ENCODE assay signal across 2 cellular contexts in the genomic region with DNA sequence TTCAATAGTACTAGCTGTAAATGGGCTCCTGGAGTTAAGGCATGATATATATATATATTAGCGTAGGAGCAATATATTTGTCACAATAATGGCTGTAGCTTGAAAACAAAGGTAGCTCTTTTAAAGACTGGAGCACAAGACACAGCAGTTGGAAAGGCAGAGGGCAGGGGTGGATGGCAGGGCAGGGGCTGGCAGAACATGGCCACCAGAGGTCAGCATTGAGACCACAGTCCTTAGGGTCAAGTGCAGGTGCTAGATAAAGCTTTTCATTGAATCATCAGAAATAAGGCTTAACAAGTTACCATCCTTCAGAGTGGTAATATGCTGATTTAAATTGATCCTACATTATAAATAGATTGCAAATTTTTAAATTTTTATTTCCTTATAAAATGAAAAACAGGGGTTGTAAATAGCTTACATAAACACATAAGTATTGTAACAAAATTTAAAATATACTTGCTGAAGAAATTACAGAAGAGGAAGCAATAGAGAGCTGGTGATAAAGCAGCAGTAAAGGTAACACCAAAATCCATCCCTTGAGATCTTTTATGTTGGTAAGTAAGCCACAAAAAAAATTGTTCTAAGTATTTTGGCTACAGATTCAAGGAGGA.
TF ChIP-seq lines count a peak whose summit lies in the region.

No MANE protein-coding gene starts in this region.

TF ChIP-seq in HCT116, 20 proteins besides CTCF, POLR2A, EP300 and RAD21 (continued from another document):
- no peak for TF ChIP-seq JUND (IDR thresholded peaks at IDR 0.05)
- TF ChIP-seq, protein P1, sequence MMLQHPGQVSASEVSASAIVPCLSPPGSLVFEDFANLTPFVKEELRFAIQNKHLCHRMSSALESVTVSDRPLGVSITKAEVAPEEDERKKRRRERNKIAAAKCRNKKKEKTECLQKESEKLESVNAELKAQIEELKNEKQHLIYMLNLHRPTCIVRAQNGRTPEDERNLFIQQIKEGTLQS (IDR thresholded peaks at IDR 0.05), result no peak
- TF ChIP-seq SIN3A (IDR thresholded peaks at IDR 0.05; ENCODE audit: low read depth), result no peak
- TF ChIP-seq FOSL1 (IDR thresholded peaks at IDR 0.05; ENCODE audit: low read depth), result no peak
- TF ChIP-seq EGR1 (IDR thresholded peaks at IDR 0.05; ENCODE audit: low read depth), result no peak
- no peak for TF ChIP-seq EZH2phosphoT487 (IDR thresholded peaks at IDR 0.05; ENCODE audit: borderline replicate concordance)
- TF ChIP-seq, protein P2, sequence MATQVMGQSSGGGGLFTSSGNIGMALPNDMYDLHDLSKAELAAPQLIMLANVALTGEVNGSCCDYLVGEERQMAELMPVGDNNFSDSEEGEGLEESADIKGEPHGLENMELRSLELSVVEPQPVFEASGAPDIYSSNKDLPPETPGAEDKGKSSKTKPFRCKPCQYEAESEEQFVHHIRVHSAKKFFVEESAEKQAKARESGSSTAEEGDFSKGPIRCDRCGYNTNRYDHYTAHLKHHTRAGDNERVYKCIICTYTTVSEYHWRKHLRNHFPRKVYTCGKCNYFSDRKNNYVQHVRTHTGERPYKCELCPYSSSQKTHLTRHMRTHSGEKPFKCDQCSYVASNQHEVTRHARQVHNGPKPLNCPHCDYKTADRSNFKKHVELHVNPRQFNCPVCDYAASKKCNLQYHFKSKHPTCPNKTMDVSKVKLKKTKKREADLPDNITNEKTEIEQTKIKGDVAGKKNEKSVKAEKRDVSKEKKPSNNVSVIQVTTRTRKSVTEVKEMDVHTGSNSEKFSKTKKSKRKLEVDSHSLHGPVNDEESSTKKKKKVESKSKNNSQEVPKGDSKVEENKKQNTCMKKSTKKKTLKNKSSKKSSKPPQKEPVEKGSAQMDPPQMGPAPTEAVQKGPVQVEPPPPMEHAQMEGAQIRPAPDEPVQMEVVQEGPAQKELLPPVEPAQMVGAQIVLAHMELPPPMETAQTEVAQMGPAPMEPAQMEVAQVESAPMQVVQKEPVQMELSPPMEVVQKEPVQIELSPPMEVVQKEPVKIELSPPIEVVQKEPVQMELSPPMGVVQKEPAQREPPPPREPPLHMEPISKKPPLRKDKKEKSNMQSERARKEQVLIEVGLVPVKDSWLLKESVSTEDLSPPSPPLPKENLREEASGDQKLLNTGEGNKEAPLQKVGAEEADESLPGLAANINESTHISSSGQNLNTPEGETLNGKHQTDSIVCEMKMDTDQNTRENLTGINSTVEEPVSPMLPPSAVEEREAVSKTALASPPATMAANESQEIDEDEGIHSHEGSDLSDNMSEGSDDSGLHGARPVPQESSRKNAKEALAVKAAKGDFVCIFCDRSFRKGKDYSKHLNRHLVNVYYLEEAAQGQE (IDR thresholded peaks at IDR 0.05; ENCODE audit: low read depth), result no peak
- TF ChIP-seq, protein P3, sequence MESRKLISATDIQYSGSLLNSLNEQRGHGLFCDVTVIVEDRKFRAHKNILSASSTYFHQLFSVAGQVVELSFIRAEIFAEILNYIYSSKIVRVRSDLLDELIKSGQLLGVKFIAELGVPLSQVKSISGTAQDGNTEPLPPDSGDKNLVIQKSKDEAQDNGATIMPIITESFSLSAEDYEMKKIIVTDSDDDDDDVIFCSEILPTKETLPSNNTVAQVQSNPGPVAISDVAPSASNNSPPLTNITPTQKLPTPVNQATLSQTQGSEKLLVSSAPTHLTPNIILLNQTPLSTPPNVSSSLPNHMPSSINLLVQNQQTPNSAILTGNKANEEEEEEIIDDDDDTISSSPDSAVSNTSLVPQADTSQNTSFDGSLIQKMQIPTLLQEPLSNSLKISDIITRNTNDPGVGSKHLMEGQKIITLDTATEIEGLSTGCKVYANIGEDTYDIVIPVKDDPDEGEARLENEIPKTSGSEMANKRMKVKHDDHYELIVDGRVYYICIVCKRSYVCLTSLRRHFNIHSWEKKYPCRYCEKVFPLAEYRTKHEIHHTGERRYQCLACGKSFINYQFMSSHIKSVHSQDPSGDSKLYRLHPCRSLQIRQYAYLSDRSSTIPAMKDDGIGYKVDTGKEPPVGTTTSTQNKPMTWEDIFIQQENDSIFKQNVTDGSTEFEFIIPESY (IDR thresholded peaks at IDR 0.05; ENCODE audit: extremely low read depth, insufficient replicate concordance, low read length), result no peak
- TF ChIP-seq ZNF274 (IDR thresholded peaks at IDR 0.05; ENCODE audit: low read depth, low read length), result no peak
- TF ChIP-seq POLR2AphosphoS5 (IDR thresholded peaks at IDR 0.05; ENCODE audit: low read depth, low read length), result no peak
- TF ChIP-seq ELF1 (IDR thresholded peaks at IDR 0.05; ENCODE audit: borderline replicate concordance, low read depth), result no peak

TF ChIP-seq in HepG2, 621 proteins besides CTCF, POLR2A, EP300 and RAD21 (continued from another document and continues in another):
- TF ChIP-seq, protein P4, sequence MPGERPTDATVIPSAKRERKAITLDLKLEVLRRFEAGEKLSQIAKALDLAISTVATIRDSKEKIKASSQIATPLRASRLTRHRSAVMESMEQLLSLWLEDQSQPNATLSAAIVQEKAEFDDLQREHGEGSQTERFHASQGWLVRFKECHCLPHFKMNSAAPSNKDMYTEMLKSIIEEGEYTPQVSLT (CRISPR knock-in tag; IDR thresholded peaks at IDR 0.05; ENCODE audit: borderline replicate concordance, low read depth), result no peak
- TF ChIP-seq MAFF (IDR thresholded peaks at IDR 0.05; ENCODE audit: low read depth, low read length) (peak; percentile 45), ZBTB7B (CRISPR knock-in tag; IDR thresholded peaks at IDR 0.05) (no peak), ZNF256 (CRISPR knock-in tag; conservative IDR thresholded peaks at IDR 0.05) (no peak), ZNF510 (CRISPR knock-in tag; IDR thresholded peaks at IDR 0.05; ENCODE audit: low read depth) (no peak), SOX13 (IDR thresholded peaks at IDR 0.05) (no peak), SOX13 (CRISPR knock-in tag; conservative IDR thresholded peaks at IDR 0.05 in 1 of 2, IDR thresholded peaks at IDR 0.05 in 1 of 2) (no peak), PAX8 (CRISPR knock-in tag; IDR thresholded peaks at IDR 0.05; ENCODE audit: borderline replicate concordance) (no peak), TP53 (CRISPR knock-in tag; conservative IDR thresholded peaks at IDR 0.05) (no peak), SAP130 (CRISPR knock-in tag; IDR thresholded peaks at IDR 0.05; ENCODE audit: low read depth) (no peak), PLRG1 (conservative IDR thresholded peaks at IDR 0.05) (no peak), MXI1 (IDR thresholded peaks at IDR 0.05; ENCODE audit: borderline replicate concordance, low read depth, low read length) (no peak), KDM3A (CRISPR knock-in tag; IDR thresholded peaks at IDR 0.05; ENCODE audit: low read depth) (no peak), SMAD9 (CRISPR knock-in tag; IDR thresholded peaks at IDR 0.05) (no peak), IKZF4 (CRISPR knock-in tag; IDR thresholded peaks at IDR 0.05; ENCODE audit: borderline replicate concordance, low read depth, not compliant biosample characterization) (no peak), ZNF382 (CRISPR knock-in tag; IDR thresholded peaks at IDR 0.05; ENCODE audit: borderline replicate concordance) (no peak), RXRB (CRISPR knock-in tag; IDR thresholded peaks at IDR 0.05; ENCODE audit: borderline replicate concordance) (0 out of 2 replicates have a peak, but pooled peaks have one; percentile 15), ZNF782 (CRISPR knock-in tag; IDR thresholded peaks at IDR 0.05; ENCODE audit: borderline replicate concordance) (no peak), GPN1 (CRISPR knock-in tag; IDR thresholded peaks at IDR 0.05; ENCODE audit: borderline replicate concordance) (no peak), HOXA9 (CRISPR knock-in tag; IDR thresholded peaks at IDR 0.05; ENCODE audit: borderline replicate concordance) (no peak), RARA (CRISPR knock-in tag; IDR thresholded peaks at IDR 0.05) (peak; percentile 38; the same call in 1 of the 2 replicates), SAFB2 (CRISPR knock-in tag; IDR thresholded peaks at IDR 0.05; ENCODE audit: borderline replicate concordance, low read depth) (no peak), STAG1 (CRISPR knock-in tag; IDR thresholded peaks at IDR 0.05) (peak; percentile 78), SATB2 (CRISPR knock-in tag; IDR thresholded peaks at IDR 0.05) (no peak), CREM (IDR thresholded peaks at IDR 0.05) (no peak), CREM (CRISPR knock-in tag; IDR thresholded peaks at IDR 0.05) (no peak), SMC3 (IDR thresholded peaks at IDR 0.05; ENCODE audit: low read length) (peak; percentile 89), KLF13 (CRISPR knock-in tag; IDR thresholded peaks at IDR 0.05) (no peak)
- TF ChIP-seq, protein P5, sequence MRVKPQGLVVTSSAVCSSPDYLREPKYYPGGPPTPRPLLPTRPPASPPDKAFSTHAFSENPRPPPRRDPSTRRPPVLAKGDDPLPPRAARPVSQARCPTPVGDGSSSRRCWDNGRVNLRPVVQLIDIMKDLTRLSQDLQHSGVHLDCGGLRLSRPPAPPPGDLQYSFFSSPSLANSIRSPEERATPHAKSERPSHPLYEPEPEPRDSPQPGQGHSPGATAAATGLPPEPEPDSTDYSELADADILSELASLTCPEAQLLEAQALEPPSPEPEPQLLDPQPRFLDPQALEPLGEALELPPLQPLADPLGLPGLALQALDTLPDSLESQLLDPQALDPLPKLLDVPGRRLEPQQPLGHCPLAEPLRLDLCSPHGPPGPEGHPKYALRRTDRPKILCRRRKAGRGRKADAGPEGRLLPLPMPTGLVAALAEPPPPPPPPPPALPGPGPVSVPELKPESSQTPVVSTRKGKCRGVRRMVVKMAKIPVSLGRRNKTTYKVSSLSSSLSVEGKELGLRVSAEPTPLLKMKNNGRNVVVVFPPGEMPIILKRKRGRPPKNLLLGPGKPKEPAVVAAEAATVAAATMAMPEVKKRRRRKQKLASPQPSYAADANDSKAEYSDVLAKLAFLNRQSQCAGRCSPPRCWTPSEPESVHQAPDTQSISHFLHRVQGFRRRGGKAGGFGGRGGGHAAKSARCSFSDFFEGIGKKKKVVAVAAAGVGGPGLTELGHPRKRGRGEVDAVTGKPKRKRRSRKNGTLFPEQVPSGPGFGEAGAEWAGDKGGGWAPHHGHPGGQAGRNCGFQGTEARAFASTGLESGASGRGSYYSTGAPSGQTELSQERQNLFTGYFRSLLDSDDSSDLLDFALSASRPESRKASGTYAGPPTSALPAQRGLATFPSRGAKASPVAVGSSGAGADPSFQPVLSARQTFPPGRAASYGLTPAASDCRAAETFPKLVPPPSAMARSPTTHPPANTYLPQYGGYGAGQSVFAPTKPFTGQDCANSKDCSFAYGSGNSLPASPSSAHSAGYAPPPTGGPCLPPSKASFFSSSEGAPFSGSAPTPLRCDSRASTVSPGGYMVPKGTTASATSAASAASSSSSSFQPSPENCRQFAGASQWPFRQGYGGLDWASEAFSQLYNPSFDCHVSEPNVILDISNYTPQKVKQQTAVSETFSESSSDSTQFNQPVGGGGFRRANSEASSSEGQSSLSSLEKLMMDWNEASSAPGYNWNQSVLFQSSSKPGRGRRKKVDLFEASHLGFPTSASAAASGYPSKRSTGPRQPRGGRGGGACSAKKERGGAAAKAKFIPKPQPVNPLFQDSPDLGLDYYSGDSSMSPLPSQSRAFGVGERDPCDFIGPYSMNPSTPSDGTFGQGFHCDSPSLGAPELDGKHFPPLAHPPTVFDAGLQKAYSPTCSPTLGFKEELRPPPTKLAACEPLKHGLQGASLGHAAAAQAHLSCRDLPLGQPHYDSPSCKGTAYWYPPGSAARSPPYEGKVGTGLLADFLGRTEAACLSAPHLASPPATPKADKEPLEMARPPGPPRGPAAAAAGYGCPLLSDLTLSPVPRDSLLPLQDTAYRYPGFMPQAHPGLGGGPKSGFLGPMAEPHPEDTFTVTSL (CRISPR knock-in tag; IDR thresholded peaks at IDR 0.05; ENCODE audit: borderline replicate concordance), result no peak
- TF ChIP-seq, protein P6, sequence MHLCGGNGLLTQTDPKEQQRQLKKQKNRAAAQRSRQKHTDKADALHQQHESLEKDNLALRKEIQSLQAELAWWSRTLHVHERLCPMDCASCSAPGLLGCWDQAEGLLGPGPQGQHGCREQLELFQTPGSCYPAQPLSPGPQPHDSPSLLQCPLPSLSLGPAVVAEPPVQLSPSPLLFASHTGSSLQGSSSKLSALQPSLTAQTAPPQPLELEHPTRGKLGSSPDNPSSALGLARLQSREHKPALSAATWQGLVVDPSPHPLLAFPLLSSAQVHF (CRISPR knock-in tag; IDR thresholded peaks at IDR 0.05), result no peak
- TF ChIP-seq, protein P7, sequence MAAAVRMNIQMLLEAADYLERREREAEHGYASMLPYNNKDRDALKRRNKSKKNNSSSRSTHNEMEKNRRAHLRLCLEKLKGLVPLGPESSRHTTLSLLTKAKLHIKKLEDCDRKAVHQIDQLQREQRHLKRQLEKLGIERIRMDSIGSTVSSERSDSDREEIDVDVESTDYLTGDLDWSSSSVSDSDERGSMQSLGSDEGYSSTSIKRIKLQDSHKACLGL (CRISPR knock-in tag; IDR thresholded peaks at IDR 0.05), result no peak
- TF ChIP-seq, protein P8, sequence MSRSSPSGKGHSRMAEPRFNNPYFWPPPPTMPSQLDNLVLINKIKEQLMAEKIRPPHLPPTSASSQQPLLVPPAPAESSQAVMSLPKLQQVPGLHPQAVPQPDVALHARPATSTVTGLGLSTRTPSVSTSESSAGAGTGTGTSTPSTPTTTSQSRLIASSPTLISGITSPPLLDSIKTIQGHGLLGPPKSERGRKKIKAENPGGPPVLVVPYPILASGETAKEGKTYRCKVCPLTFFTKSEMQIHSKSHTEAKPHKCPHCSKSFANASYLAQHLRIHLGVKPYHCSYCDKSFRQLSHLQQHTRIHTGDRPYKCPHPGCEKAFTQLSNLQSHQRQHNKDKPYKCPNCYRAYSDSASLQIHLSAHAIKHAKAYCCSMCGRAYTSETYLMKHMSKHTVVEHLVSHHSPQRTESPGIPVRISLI (CRISPR knock-in tag; IDR thresholded peaks at IDR 0.05; ENCODE audit: borderline replicate concordance), result no peak
- TF ChIP-seq, protein P9, sequence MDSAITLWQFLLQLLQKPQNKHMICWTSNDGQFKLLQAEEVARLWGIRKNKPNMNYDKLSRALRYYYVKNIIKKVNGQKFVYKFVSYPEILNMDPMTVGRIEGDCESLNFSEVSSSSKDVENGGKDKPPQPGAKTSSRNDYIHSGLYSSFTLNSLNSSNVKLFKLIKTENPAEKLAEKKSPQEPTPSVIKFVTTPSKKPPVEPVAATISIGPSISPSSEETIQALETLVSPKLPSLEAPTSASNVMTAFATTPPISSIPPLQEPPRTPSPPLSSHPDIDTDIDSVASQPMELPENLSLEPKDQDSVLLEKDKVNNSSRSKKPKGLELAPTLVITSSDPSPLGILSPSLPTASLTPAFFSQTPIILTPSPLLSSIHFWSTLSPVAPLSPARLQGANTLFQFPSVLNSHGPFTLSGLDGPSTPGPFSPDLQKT (CRISPR knock-in tag; IDR thresholded peaks at IDR 0.05; ENCODE audit: borderline replicate concordance), result no peak
- TF ChIP-seq, protein P10, sequence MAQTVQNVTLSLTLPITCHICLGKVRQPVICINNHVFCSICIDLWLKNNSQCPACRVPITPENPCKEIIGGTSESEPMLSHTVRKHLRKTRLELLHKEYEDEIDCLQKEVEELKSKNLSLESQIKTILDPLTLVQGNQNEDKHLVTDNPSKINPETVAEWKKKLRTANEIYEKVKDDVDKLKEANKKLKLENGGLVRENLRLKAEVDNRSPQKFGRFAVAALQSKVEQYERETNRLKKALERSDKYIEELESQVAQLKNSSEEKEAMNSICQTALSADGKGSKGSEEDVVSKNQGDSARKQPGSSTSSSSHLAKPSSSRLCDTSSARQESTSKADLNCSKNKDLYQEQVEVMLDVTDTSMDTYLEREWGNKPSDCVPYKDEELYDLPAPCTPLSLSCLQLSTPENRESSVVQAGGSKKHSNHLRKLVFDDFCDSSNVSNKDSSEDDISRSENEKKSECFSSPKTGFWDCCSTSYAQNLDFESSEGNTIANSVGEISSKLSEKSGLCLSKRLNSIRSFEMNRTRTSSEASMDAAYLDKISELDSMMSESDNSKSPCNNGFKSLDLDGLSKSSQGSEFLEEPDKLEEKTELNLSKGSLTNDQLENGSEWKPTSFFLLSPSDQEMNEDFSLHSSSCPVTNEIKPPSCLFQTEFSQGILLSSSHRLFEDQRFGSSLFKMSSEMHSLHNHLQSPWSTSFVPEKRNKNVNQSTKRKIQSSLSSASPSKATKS (CRISPR knock-in tag; IDR thresholded peaks at IDR 0.05), result no peak
